In genomic region chr19:12090807-12091206, GRCh38 we compare ENCODE assay signal across 8 cellular contexts. TPM values are rescaled to one million over a fixed set of nuclear protein-coding genes. Genes with fewer than 3 reads are reported as not detected.
DNase-seq lines count a peak whose midpoint lies in the region; ATAC-seq and TF ChIP-seq lines count a peak whose summit lies in the region.

No MANE protein-coding gene starts in this region.

- peak overlapping the region in 1 of 7 donors; percentile 48 for H3K27ac Mint-ChIP-seq in CD4-positive, alpha-beta memory T cell

- 51 to 61% methylated on average over 4 to 5 of the region's 5 CpGs for WGBS in body of pancreas, 2 donors

- H3K4me1 ChIP-seq in CD4-positive, alpha-beta memory T cell (ENCODE audit: insufficient read depth, low read length), result peaks cover 6% of the 10 kb centered on the region
- H3K4me1 ChIP-seq in body of pancreas, result peaks cover 5% of the 10 kb centered on the region

- H3K36me3 Mint-ChIP-seq in CD4-positive, alpha-beta memory T cell, result no peaks in the 10 kb centered on the region

- H3K27me3 Mint-ChIP-seq in CD4-positive, alpha-beta memory T cell, result peaks cover 10 to 19% of the 10 kb centered on the region in 2 donors

- H3K9me3 Mint-ChIP-seq in CD4-positive, alpha-beta memory T cell, result peaks cover 0 to 13% (median 5%) of the 10 kb centered on the region in 8 donors

- peaks cover 2 to 16% (median 11%) of the 10 kb centered on the region in 4 donors for H3K4me1 Mint-ChIP-seq in CD4-positive, alpha-beta memory T cell

- DNase-seq in CD4-positive, alpha-beta memory T cell, result peak; percentile 34 to 49 (median 39)
- DNase-seq in UCSD-AML1 (lab: John Stamatoyannopoulos, UW; ENCODE audit: unreplicated experiment) (peak; percentile 73), body of pancreas (peak; percentile 50 to 69 (median 62)), iris pigment epithelial cell (ENCODE audit: low read depth) (peak; percentile 72), NCI-H2196 (lab: John Stamatoyannopoulos, UW; ENCODE audit: unreplicated experiment) (no peak)
- DNase-seq in stimulated activated CD4-positive, alpha-beta T cell treated with anti-CD3 and anti-CD28 coated beads, Interleukin-1b, Interleukin-23, amount 100 ng/mL, for 48 hours, result peak; percentile 72

- ATAC-seq in body of pancreas (peak; percentile 49), GM18909 (IDR thresholded peaks at IDR 0.05; ENCODE audit: poor library complexity, unreplicated experiment) (no peak)

- H3K27ac ChIP-seq in CD4-positive, alpha-beta memory T cell (ENCODE audit: low read depth, low read length), result no peak overlapping the region
- H3K27ac ChIP-seq in body of pancreas, result no peak overlapping the region

- TF ChIP-seq RAD21 in Ishikawa (IDR thresholded peaks at IDR 0.05; ENCODE audit: low read depth), result peak; percentile 60

- POLR2A ChIA-PET in CD4-positive, alpha-beta memory T cell (lab: Charles Lee; ENCODE audit: partially characterized antibody), result interaction anchor here (0.6 to 1.8 kb wide), 2 partner anchors 49 to 58 kb away, joined by 3 to 5 read pairs; partner anchors contain the start of gene ZNF20

- intact Hi-C loops in CD4-positive, alpha-beta memory T cell (cut with micrococcal nuclease), result loop anchor here (1.0 kb wide), 1 partner anchor 49 kb away; the partner anchor contains the start of gene ZNF20
- intact Hi-C loops in body of pancreas (cut with DNase I), result no loop called here

- no peaks in the 10 kb centered on the region for H3K36me3 ChIP-seq in CD4-positive, alpha-beta memory T cell (ENCODE audit: insufficient read depth, low read length)
- peaks cover 0 to 3% of the 10 kb centered on the region in 2 donors for H3K36me3 ChIP-seq in body of pancreas (replicated peaks in 1 of 2; ENCODE audit: insufficient read depth in 1 of 2, low read depth in 2 of 2)

- TF ChIP-seq CTCF in body of pancreas (IDR thresholded peaks at IDR 0.05), result peak; percentile 26 to 58 (median 50)

- CTCF ChIA-PET in CD4-positive, alpha-beta memory T cell (lab: Charles Lee; ENCODE audit: partially characterized antibody), result interaction anchor here (0.6 to 2.8 kb wide), 19 partner anchors 8 to 583 kb away, joined by 3 to 29 read pairs (median 4); partner anchors contain the start of gene ZNF20

- no peak for TF ChIP-seq POLR2A in body of pancreas (IDR thresholded peaks at IDR 0.05)

- no peaks in the 10 kb centered on the region for H3K27me3 ChIP-seq in CD4-positive, alpha-beta memory T cell (ENCODE audit: insufficient read depth, low read length)
- no peaks in the 10 kb centered on the region for H3K27me3 ChIP-seq in body of pancreas

- no peaks in the 10 kb centered on the region for H3K9me3 ChIP-seq in CD4-positive, alpha-beta memory T cell (ENCODE audit: control insufficient read depth in 1 of 2, low read length in 2 of 2)
- no peaks in the 10 kb centered on the region for H3K9me3 ChIP-seq in body of pancreas

- H3K4me3 ChIP-seq in CD4-positive, alpha-beta memory T cell (ENCODE audit: low read length in 2 of 2), result no peak overlapping the region
- no peak overlapping the region for H3K4me3 ChIP-seq in body of pancreas

- TF ChIP-seq EP300 in Ishikawa (IDR thresholded peaks at IDR 0.05; ENCODE audit: borderline replicate concordance), result no peak

- H3K4me3 Mint-ChIP-seq in CD4-positive, alpha-beta memory T cell, result peak overlapping the region in 4 of 8 donors; percentile 19 to 81 (median 56)

TF ChIP-seq in Ishikawa, 13 proteins besides CTCF, POLR2A, EP300 and RAD21:
- TF ChIP-seq, protein P1, sequence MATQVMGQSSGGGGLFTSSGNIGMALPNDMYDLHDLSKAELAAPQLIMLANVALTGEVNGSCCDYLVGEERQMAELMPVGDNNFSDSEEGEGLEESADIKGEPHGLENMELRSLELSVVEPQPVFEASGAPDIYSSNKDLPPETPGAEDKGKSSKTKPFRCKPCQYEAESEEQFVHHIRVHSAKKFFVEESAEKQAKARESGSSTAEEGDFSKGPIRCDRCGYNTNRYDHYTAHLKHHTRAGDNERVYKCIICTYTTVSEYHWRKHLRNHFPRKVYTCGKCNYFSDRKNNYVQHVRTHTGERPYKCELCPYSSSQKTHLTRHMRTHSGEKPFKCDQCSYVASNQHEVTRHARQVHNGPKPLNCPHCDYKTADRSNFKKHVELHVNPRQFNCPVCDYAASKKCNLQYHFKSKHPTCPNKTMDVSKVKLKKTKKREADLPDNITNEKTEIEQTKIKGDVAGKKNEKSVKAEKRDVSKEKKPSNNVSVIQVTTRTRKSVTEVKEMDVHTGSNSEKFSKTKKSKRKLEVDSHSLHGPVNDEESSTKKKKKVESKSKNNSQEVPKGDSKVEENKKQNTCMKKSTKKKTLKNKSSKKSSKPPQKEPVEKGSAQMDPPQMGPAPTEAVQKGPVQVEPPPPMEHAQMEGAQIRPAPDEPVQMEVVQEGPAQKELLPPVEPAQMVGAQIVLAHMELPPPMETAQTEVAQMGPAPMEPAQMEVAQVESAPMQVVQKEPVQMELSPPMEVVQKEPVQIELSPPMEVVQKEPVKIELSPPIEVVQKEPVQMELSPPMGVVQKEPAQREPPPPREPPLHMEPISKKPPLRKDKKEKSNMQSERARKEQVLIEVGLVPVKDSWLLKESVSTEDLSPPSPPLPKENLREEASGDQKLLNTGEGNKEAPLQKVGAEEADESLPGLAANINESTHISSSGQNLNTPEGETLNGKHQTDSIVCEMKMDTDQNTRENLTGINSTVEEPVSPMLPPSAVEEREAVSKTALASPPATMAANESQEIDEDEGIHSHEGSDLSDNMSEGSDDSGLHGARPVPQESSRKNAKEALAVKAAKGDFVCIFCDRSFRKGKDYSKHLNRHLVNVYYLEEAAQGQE (IDR thresholded peaks at IDR 0.05; ENCODE audit: low read depth), result no peak
- no peak for TF ChIP-seq MAX (IDR thresholded peaks at IDR 0.05)
- TF ChIP-seq, protein P2, sequence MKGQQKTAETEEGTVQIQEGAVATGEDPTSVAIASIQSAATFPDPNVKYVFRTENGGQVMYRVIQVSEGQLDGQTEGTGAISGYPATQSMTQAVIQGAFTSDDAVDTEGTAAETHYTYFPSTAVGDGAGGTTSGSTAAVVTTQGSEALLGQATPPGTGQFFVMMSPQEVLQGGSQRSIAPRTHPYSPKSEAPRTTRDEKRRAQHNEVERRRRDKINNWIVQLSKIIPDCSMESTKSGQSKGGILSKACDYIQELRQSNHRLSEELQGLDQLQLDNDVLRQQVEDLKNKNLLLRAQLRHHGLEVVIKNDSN (IDR thresholded peaks at IDR 0.05), result no peak
- TF ChIP-seq CEBPB (IDR thresholded peaks at IDR 0.05), result no peak
- TF ChIP-seq YY1 (IDR thresholded peaks at IDR 0.05; ENCODE audit: low read depth), result no peak
- TF ChIP-seq CREB1 (IDR thresholded peaks at IDR 0.05; ENCODE audit: low read depth), result no peak
- TF ChIP-seq TAF1 (IDR thresholded peaks at IDR 0.05; ENCODE audit: low read depth), result no peak
- no peak for TF ChIP-seq TEAD4 (IDR thresholded peaks at IDR 0.05)
- no peak for TF ChIP-seq TCF12 (IDR thresholded peaks at IDR 0.05; ENCODE audit: low read depth)
- no peak for TF ChIP-seq ZBTB7A (IDR thresholded peaks at IDR 0.05; ENCODE audit: low read depth)
- no peak for TF ChIP-seq FOXM1 (IDR thresholded peaks at IDR 0.05; ENCODE audit: borderline replicate concordance, low read depth)
- TF ChIP-seq NFIC (IDR thresholded peaks at IDR 0.05), result no peak
- TF ChIP-seq EGR1 (IDR thresholded peaks at IDR 0.05), result no peak

RNA-seq across cellular contexts. Expression of gene ZNF844, which starts 26.3 kb away (rescaled TPM):
- 1 to 10 TPM; 8.8 to 9.8 TPM for total RNA-seq in CD4-positive, alpha-beta memory T cell
- 1 to 10 TPM; 2.3 to 3.2 TPM for polyA plus RNA-seq in CD4-positive, alpha-beta memory T cell
- 1 to 10 TPM; 4.3 to 6.0 TPM for total RNA-seq in body of pancreas

RNA-seq across cellular contexts. Expression of gene ZNF878, which starts 38.0 kb away (rescaled TPM):
- not detected for total RNA-seq in CD4-positive, alpha-beta memory T cell
- not detected for polyA plus RNA-seq in CD4-positive, alpha-beta memory T cell
- 1 to 10 TPM in 1 of 2 donors, under 1 TPM in 1; 0.26 to 4.0 TPM for total RNA-seq in body of pancreas

RNA-seq across cellular contexts. Expression of gene ZNF20, which starts 49.3 kb away (rescaled TPM):
- total RNA-seq in CD4-positive, alpha-beta memory T cell, result 1 to 10 TPM; 4.0 to 7.4 TPM
- polyA plus RNA-seq in CD4-positive, alpha-beta memory T cell, result 1 to 10 TPM; 1.6 to 2.2 TPM
- total RNA-seq in body of pancreas, result 1 to 10 TPM in 1 of 2 donors, under 1 TPM in 1; 0.66 to 4.9 TPM

RNA-seq across cellular contexts. Expression of gene ZNF433, which starts 55.3 kb away (rescaled TPM):
- total RNA-seq in CD4-positive, alpha-beta memory T cell, result under 1 TPM; 0.38 to 0.44 TPM
- 1 to 10 TPM in 1 of 2 donors, under 1 TPM in 1; 0.98 to 2.2 TPM for polyA plus RNA-seq in CD4-positive, alpha-beta memory T cell
- total RNA-seq in body of pancreas, result 1 to 10 TPM; 9.1 to 9.2 TPM
